24 cellular contexts compared by ENCODE assay signal in genomic region chr7:31146026-31146425, GRCh38.
"Had no signal": no experiment of that assay in that cellular context is flagged by ENCODE, and none has a peak within 500 bp of the region (broad histone marks: within the 10 kb centered on the region; RNA-seq: fewer than 3 reads in every experiment).

No MANE protein-coding gene starts in this region.

- H2AFZ ChIP-seq: neural progenitor cell had no signal

- H3K27ac Mint-ChIP-seq: effector memory CD8-positive, alpha-beta T cell; naive thymus-derived CD4-positive, alpha-beta T cell; nephron; neural progenitor cell; stimulated activated memory B cell treated with anti-CD40 and anti-IgM and Interleukin-4, amounts not matched to agents 10 μg/mL and 1 μg/mL and 100 μg/mL, for 72 hours had no signal

- H3K9me3 ChIP-seq: left lung, prostate gland, thoracic aorta, upper lobe of right lung had no signal

- DNase-seq: dermis blood vessel endothelial cell; effector memory CD8-positive, alpha-beta T cell; gastrocnemius medialis; head of caudate nucleus; kidney; left cardiac atrium; left lung; midbrain; naive thymus-derived CD4-positive, alpha-beta T cell; nucleus accumbens; right cardiac atrium; sigmoid colon; stimulated activated CD4-positive, alpha-beta T cell treated with anti-CD3 and anti-CD28 coated beads, Interleukin-2, amount 100 ng/mL, for 24 hours; stimulated activated CD4-positive, alpha-beta T cell treated with anti-CD3 and anti-CD28 coated beads, Interleukin-4, amount 100 ng/mL, for 4 hours; stimulated activated naive CD8-positive, alpha-beta T cell treated with anti-CD3 and anti-CD28 coated beads, Interleukin-15, Interleukin-2, amounts not matched to agents 100 U/mL and 50 U/mL, for 24 hours; upper lobe of right lung had no signal

- H3K4me1 Mint-ChIP-seq: naive thymus-derived CD4-positive, alpha-beta T cell; nephron; neural progenitor cell; stimulated activated memory B cell treated with anti-CD40 and anti-IgM and Interleukin-4, amounts not matched to agents 10 μg/mL and 1 μg/mL and 100 μg/mL, for 72 hours had no signal

- FAIRE-seq: endometrium, kidney had no signal

- H3K27me3 ChIP-seq: gastrocnemius medialis, left lung, sigmoid colon, tibial nerve, upper lobe of right lung had no signal

- H3K4me1 ChIP-seq: gastrocnemius medialis, left lung, neural progenitor cell, prostate gland, sigmoid colon, tibial nerve, upper lobe of right lung had no signal

- H3K4me2 ChIP-seq: neural progenitor cell had no signal

- ATAC-seq: effector memory CD8-positive, alpha-beta T cell; gastrocnemius medialis; left cardiac atrium; left lung; naive thymus-derived CD4-positive, alpha-beta T cell; right cardiac atrium; stimulated activated memory B cell treated with anti-CD40 and anti-IgM and Interleukin-4, amounts not matched to agents 10 μg/mL and 1 μg/mL and 100 μg/mL, for 72 hours; stimulated activated naive CD8-positive, alpha-beta T cell treated with anti-CD3 and anti-CD28 coated beads, Interleukin-15, Interleukin-2, amounts not matched to agents 100 U/mL and 50 U/mL, for 24 hours; upper lobe of right lung had no signal

- H3K36me3 ChIP-seq: gastrocnemius medialis, left lung, neural progenitor cell, prostate gland, sigmoid colon, thoracic aorta, tibial nerve, upper lobe of right lung had no signal

- H3K4me3 ChIP-seq: coronary artery, gastrocnemius medialis, left lung, neural progenitor cell, prostate gland, sigmoid colon, thoracic aorta, tibial nerve, upper lobe of right lung had no signal

- H3K36me3 Mint-ChIP-seq: neural progenitor cell; stimulated activated memory B cell treated with anti-CD40 and anti-IgM and Interleukin-4, amounts not matched to agents 10 μg/mL and 1 μg/mL and 100 μg/mL, for 72 hours had no signal

- H3K9me3 Mint-ChIP-seq: neural progenitor cell had no signal

- H3K9ac ChIP-seq: neural progenitor cell had no signal

- H3K27ac ChIP-seq: coronary artery, gastrocnemius medialis, left lung, neural progenitor cell, prostate gland, sigmoid colon, thoracic aorta, tibial nerve, upper lobe of right lung had no signal

- H3K4me3 Mint-ChIP-seq: effector memory CD8-positive, alpha-beta T cell; naive thymus-derived CD4-positive, alpha-beta T cell; nephron; neural progenitor cell; stimulated activated memory B cell treated with anti-CD40 and anti-IgM and Interleukin-4, amounts not matched to agents 10 μg/mL and 1 μg/mL and 100 μg/mL, for 72 hours had no signal
